In genomic region chr1:113982955-113983742, GRCh38 we compare ENCODE assay signal across 1 cellular context.
TF ChIP-seq lines count a peak whose summit lies in the region.

No MANE protein-coding gene starts in this region.

TF ChIP-seq in H1, 55 proteins besides CTCF, POLR2A, EP300 and RAD21:
- TF ChIP-seq GTF2F1 (IDR thresholded peaks at IDR 0.05; ENCODE audit: borderline replicate concordance, low read depth, low read length) (no peak), SIN3A (conservative IDR thresholded peaks at IDR 0.05 in 1 of 2, IDR thresholded peaks at IDR 0.05 in 1 of 2; ENCODE audit: low read depth in 1 of 2, low read length in 2 of 2) (no peak), HDAC2 (IDR thresholded peaks at IDR 0.05; ENCODE audit: borderline replicate concordance in 1 of 2, low read depth in 2 of 2, low read length in 2 of 2) (no peak), KDM4A (IDR thresholded peaks at IDR 0.05; ENCODE audit: low read depth, low read length, severe bottlenecking) (no peak), FOSL1 (IDR thresholded peaks at IDR 0.05; ENCODE audit: insufficient read depth, low read depth, low read length) (no peak), TBP (IDR thresholded peaks at IDR 0.05; ENCODE audit: low read depth, low read length) (no peak)
- TF ChIP-seq, protein P1, sequence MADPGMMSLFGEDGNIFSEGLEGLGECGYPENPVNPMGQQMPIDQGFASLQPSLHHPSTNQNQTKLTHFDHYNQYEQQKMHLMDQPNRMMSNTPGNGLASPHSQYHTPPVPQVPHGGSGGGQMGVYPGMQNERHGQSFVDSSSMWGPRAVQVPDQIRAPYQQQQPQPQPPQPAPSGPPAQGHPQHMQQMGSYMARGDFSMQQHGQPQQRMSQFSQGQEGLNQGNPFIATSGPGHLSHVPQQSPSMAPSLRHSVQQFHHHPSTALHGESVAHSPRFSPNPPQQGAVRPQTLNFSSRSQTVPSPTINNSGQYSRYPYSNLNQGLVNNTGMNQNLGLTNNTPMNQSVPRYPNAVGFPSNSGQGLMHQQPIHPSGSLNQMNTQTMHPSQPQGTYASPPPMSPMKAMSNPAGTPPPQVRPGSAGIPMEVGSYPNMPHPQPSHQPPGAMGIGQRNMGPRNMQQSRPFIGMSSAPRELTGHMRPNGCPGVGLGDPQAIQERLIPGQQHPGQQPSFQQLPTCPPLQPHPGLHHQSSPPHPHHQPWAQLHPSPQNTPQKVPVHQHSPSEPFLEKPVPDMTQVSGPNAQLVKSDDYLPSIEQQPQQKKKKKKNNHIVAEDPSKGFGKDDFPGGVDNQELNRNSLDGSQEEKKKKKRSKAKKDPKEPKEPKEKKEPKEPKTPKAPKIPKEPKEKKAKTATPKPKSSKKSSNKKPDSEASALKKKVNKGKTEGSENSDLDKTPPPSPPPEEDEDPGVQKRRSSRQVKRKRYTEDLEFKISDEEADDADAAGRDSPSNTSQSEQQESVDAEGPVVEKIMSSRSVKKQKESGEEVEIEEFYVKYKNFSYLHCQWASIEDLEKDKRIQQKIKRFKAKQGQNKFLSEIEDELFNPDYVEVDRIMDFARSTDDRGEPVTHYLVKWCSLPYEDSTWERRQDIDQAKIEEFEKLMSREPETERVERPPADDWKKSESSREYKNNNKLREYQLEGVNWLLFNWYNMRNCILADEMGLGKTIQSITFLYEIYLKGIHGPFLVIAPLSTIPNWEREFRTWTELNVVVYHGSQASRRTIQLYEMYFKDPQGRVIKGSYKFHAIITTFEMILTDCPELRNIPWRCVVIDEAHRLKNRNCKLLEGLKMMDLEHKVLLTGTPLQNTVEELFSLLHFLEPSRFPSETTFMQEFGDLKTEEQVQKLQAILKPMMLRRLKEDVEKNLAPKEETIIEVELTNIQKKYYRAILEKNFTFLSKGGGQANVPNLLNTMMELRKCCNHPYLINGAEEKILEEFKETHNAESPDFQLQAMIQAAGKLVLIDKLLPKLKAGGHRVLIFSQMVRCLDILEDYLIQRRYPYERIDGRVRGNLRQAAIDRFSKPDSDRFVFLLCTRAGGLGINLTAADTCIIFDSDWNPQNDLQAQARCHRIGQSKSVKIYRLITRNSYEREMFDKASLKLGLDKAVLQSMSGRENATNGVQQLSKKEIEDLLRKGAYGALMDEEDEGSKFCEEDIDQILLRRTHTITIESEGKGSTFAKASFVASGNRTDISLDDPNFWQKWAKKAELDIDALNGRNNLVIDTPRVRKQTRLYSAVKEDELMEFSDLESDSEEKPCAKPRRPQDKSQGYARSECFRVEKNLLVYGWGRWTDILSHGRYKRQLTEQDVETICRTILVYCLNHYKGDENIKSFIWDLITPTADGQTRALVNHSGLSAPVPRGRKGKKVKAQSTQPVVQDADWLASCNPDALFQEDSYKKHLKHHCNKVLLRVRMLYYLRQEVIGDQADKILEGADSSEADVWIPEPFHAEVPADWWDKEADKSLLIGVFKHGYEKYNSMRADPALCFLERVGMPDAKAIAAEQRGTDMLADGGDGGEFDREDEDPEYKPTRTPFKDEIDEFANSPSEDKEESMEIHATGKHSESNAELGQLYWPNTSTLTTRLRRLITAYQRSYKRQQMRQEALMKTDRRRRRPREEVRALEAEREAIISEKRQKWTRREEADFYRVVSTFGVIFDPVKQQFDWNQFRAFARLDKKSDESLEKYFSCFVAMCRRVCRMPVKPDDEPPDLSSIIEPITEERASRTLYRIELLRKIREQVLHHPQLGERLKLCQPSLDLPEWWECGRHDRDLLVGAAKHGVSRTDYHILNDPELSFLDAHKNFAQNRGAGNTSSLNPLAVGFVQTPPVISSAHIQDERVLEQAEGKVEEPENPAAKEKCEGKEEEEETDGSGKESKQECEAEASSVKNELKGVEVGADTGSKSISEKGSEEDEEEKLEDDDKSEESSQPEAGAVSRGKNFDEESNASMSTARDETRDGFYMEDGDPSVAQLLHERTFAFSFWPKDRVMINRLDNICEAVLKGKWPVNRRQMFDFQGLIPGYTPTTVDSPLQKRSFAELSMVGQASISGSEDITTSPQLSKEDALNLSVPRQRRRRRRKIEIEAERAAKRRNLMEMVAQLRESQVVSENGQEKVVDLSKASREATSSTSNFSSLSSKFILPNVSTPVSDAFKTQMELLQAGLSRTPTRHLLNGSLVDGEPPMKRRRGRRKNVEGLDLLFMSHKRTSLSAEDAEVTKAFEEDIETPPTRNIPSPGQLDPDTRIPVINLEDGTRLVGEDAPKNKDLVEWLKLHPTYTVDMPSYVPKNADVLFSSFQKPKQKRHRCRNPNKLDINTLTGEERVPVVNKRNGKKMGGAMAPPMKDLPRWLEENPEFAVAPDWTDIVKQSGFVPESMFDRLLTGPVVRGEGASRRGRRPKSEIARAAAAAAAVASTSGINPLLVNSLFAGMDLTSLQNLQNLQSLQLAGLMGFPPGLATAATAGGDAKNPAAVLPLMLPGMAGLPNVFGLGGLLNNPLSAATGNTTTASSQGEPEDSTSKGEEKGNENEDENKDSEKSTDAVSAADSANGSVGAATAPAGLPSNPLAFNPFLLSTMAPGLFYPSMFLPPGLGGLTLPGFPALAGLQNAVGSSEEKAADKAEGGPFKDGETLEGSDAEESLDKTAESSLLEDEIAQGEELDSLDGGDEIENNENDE (IDR thresholded peaks at IDR 0.05; ENCODE audit: insufficient replicate concordance, low read length): no peak
